2 cellular contexts compared by ENCODE assay signal in the genomic region with DNA sequence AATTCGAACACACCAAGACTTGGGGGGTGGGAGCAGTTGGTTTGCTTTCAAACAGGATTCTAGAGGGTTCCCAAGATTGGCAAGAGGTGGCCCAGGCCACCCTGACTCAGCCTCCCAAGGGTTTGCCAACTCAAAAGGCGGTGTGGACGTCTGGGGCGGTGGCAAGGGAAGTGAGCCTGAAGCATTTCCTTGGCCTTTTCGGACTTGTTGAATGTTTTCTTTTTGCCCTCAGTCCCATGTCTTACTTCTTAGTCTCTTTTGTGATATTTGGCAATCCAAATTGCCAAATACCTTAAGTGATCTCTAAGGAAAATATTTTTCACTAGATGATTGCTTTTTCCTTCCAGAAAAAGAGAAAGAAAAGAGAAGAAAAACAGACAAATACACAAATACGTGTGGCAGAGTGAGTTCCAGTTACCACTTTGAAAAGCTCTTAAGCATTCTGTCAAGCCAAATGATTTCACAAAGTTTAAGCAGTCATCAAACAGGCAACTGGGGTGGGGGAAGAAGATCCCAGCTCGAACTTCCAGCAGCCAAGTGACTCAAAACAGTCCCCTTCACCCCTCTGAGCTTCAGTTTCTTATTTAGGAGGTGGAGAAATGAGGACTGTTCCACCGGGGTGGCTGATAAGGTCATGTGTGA.
TF ChIP-seq lines count a peak whose summit lies in the region.

No MANE protein-coding gene starts in this region.

TF ChIP-seq in SK-N-SH, 30 proteins besides CTCF, POLR2A, EP300 and RAD21 (continued from another document):
- no peak for TF ChIP-seq REST (IDR thresholded peaks at IDR 0.05; ENCODE audit: low read depth, low read length)
- TF ChIP-seq MEF2A (IDR thresholded peaks at IDR 0.05; ENCODE audit: borderline replicate concordance, low read depth), result no peak
- TF ChIP-seq GABPA (IDR thresholded peaks at IDR 0.05; ENCODE audit: low read depth), result no peak
- TF ChIP-seq SIN3A (IDR thresholded peaks at IDR 0.05; ENCODE audit: borderline replicate concordance, low read depth, low read length), result no peak
- no peak for TF ChIP-seq GATA2 (CRISPR knock-in tag; IDR thresholded peaks at IDR 0.05)
- no peak for TF ChIP-seq FOXM1 (IDR thresholded peaks at IDR 0.05; ENCODE audit: low read depth)

TF ChIP-seq in SK-N-SH treated with all-trans-retinoic acid at 6 μM for 48 hours, 23 proteins besides CTCF, POLR2A, EP300 and RAD21 (continued from another document):
- TF ChIP-seq, protein P1, sequence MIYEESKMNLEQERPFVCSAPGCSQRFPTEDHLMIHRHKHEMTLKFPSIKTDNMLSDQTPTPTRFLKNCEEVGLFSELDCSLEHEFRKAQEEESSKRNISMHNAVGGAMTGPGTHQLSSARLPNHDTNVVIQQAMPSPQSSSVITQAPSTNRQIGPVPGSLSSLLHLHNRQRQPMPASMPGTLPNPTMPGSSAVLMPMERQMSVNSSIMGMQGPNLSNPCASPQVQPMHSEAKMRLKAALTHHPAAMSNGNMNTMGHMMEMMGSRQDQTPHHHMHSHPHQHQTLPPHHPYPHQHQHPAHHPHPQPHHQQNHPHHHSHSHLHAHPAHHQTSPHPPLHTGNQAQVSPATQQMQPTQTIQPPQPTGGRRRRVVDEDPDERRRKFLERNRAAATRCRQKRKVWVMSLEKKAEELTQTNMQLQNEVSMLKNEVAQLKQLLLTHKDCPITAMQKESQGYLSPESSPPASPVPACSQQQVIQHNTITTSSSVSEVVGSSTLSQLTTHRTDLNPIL (CRISPR knock-in tag; IDR thresholded peaks at IDR 0.05; ENCODE audit: low read depth), result no peak
- no peak for TF ChIP-seq SNAI2 (CRISPR knock-in tag; IDR thresholded peaks at IDR 0.05)
- no peak for TF ChIP-seq OSR1 (CRISPR knock-in tag; IDR thresholded peaks at IDR 0.05)
- no peak for TF ChIP-seq ZC3H10 (CRISPR knock-in tag; IDR thresholded peaks at IDR 0.05)
